In genomic region chr11:36793542-36793926, GRCh38 we compare ENCODE assay signal across 13 cellular contexts.
DNase-seq lines count a peak whose midpoint lies in the region; ATAC-seq and TF ChIP-seq lines count a peak whose summit lies in the region.
"Had no signal": no experiment of that assay in that cellular context is flagged by ENCODE, and none has a peak within 500 bp of the region (broad histone marks: within the 10 kb centered on the region; RNA-seq: fewer than 3 reads in every experiment).

No MANE protein-coding gene starts in this region.

- H3K27ac ChIP-seq in ascending aorta = no peak overlapping the region
- H3K27ac ChIP-seq: lower lobe of right lung had no signal

- peaks cover 15% of the 10 kb centered on the region for H3K4me1 ChIP-seq in adipocyte (ENCODE audit: control insufficient read depth, insufficient read depth, low read length)
- no peaks in the 10 kb centered on the region for H3K4me1 ChIP-seq in ascending aorta
- H3K4me1 ChIP-seq: lower lobe of right lung had no signal

- H3K36me3 Mint-ChIP-seq in activated CD4-positive, alpha-beta T cell treated with anti-CD3 and anti-CD28 coated beads, Interleukin-2, amount 10 ng/mL, durations not matched to agents 7 days and 5 days (ENCODE audit: low read depth) = no peaks in the 10 kb centered on the region
- H3K36me3 Mint-ChIP-seq: CD14-positive monocyte; stimulated activated memory B cell treated with anti-CD40 and anti-IgM and Interleukin-4, amounts not matched to agents 10 μg/mL and 1 μg/mL and 100 μg/mL, for 72 hours had no signal

- DNase-seq in AG20443 (ENCODE audit: low spot score) (peak; percentile 16), HT-29 (ENCODE audit: low spot score) (peak; percentile 18), adipocyte (ENCODE audit: low read depth) (peak; percentile 2), left kidney (ENCODE audit: low read depth, low spot score) (peak; percentile 71), ascending aorta (ENCODE audit: low spot score in 2 of 2) (no peak)
- no peak for DNase-seq in activated CD4-positive, alpha-beta T cell treated with anti-CD3 and anti-CD28 coated beads, Interleukin-2, amount 10 ng/mL, durations not matched to agents 7 days and 5 days
- DNase-seq: lower lobe of right lung; NCI-H2029 treated with DMSO at 0.1 percent for 48 hours; stimulated activated CD4-positive, alpha-beta T cell treated with anti-CD3 and anti-CD28 coated beads, Interleukin-2, amount 100 ng/mL, for 24 hours had no signal

- no peaks in the 10 kb centered on the region for H3K4me1 Mint-ChIP-seq in activated CD4-positive, alpha-beta T cell treated with anti-CD3 and anti-CD28 coated beads, Interleukin-2, amount 10 ng/mL, durations not matched to agents 7 days and 5 days
- H3K4me1 Mint-ChIP-seq: CD14-positive monocyte; stimulated activated memory B cell treated with anti-CD40 and anti-IgM and Interleukin-4, amounts not matched to agents 10 μg/mL and 1 μg/mL and 100 μg/mL, for 72 hours had no signal

- H3K36me3 ChIP-seq in adipocyte (ENCODE audit: control insufficient read depth, insufficient read depth, low read length, severe bottlenecking) = no peaks in the 10 kb centered on the region
- no peaks in the 10 kb centered on the region for H3K36me3 ChIP-seq in ascending aorta
- H3K36me3 ChIP-seq: lower lobe of right lung had no signal

- H3K27me3 ChIP-seq in adipocyte (replicated peaks; ENCODE audit: control insufficient read depth, insufficient read depth, low read length) (no peaks in the 10 kb centered on the region), ascending aorta (no peaks in the 10 kb centered on the region)

- H3K4me3 ChIP-seq in adipocyte (ENCODE audit: low read length) (peak overlapping the region; percentile 12), ascending aorta (no peak overlapping the region)
- H3K4me3 ChIP-seq: lower lobe of right lung had no signal

- CTCF ChIA-PET in activated CD4-positive, alpha-beta T cell treated with anti-CD3 and anti-CD28 coated beads, Interleukin-2, amount 10 ng/mL, durations not matched to agents 7 days and 5 days (lab: Charles Lee) = no interaction called here

- no peak overlapping the region for H3K4me3 Mint-ChIP-seq in activated CD4-positive, alpha-beta T cell treated with anti-CD3 and anti-CD28 coated beads, Interleukin-2, amount 10 ng/mL, durations not matched to agents 7 days and 5 days
- H3K4me3 Mint-ChIP-seq: stimulated activated memory B cell treated with anti-CD40 and anti-IgM and Interleukin-4, amounts not matched to agents 10 μg/mL and 1 μg/mL and 100 μg/mL, for 72 hours had no signal

- peaks cover 16% of the 10 kb centered on the region for H3K27me3 Mint-ChIP-seq in activated CD4-positive, alpha-beta T cell treated with anti-CD3 and anti-CD28 coated beads, Interleukin-2, amount 10 ng/mL, durations not matched to agents 7 days and 5 days
- H3K27me3 Mint-ChIP-seq: stimulated activated memory B cell treated with anti-CD40 and anti-IgM and Interleukin-4, amounts not matched to agents 10 μg/mL and 1 μg/mL and 100 μg/mL, for 72 hours had no signal

- POLR2A ChIA-PET in activated CD4-positive, alpha-beta T cell treated with anti-CD3 and anti-CD28 coated beads, Interleukin-2, amount 10 ng/mL, durations not matched to agents 7 days and 5 days (lab: Charles Lee) = no interaction called here

- no peaks in the 10 kb centered on the region for H3K9me3 ChIP-seq in adipocyte (ENCODE audit: control insufficient read depth, low read length)
- no peaks in the 10 kb centered on the region for H3K9me3 ChIP-seq in ascending aorta
- H3K9me3 ChIP-seq: lower lobe of right lung had no signal

- no peaks in the 10 kb centered on the region for H3K9me3 Mint-ChIP-seq in activated CD4-positive, alpha-beta T cell treated with anti-CD3 and anti-CD28 coated beads, Interleukin-2, amount 10 ng/mL, durations not matched to agents 7 days and 5 days
- H3K9me3 Mint-ChIP-seq: stimulated activated memory B cell treated with anti-CD40 and anti-IgM and Interleukin-4, amounts not matched to agents 10 μg/mL and 1 μg/mL and 100 μg/mL, for 72 hours had no signal

- no peak overlapping the region for H3K9ac ChIP-seq in adipocyte (ENCODE audit: low read length)

- no peak for TF ChIP-seq CTCF in ascending aorta (IDR thresholded peaks at IDR 0.05)

- intact Hi-C loops in ascending aorta (cut with DNase I) = no loop called here

- ATAC-seq in HG03097 (IDR thresholded peaks at IDR 0.05; ENCODE audit: low FRiP score, unreplicated experiment) = no peak
- no peak for ATAC-seq in GM18520 (IDR thresholded peaks at IDR 0.05; ENCODE audit: unreplicated experiment)
- ATAC-seq: lower lobe of right lung; stimulated activated memory B cell treated with anti-CD40 and anti-IgM and Interleukin-4, amounts not matched to agents 10 μg/mL and 1 μg/mL and 100 μg/mL, for 72 hours had no signal

- H3K27ac Mint-ChIP-seq in activated CD4-positive, alpha-beta T cell treated with anti-CD3 and anti-CD28 coated beads, Interleukin-2, amount 10 ng/mL, durations not matched to agents 7 days and 5 days = no peak overlapping the region
- H3K27ac Mint-ChIP-seq: CD14-positive monocyte; stimulated activated memory B cell treated with anti-CD40 and anti-IgM and Interleukin-4, amounts not matched to agents 10 μg/mL and 1 μg/mL and 100 μg/mL, for 72 hours had no signal

Comparison
In these comparisons a context has a peak if more than half of its experiments do, and no peak if none do; other contexts are left out.
1. DNase-seq: peak in AG20443 (single experiment), HT-29 (single experiment), adipocyte (single experiment) and left kidney (single experiment); none in ascending aorta (0 of 2) and activated CD4-positive, alpha-beta T cell treated with anti-CD3 and anti-CD28 coated beads, Interleukin-2, amount 10 ng/mL, durations not matched to agents 7 days and 5 days (single experiment).